In the genomic region with DNA sequence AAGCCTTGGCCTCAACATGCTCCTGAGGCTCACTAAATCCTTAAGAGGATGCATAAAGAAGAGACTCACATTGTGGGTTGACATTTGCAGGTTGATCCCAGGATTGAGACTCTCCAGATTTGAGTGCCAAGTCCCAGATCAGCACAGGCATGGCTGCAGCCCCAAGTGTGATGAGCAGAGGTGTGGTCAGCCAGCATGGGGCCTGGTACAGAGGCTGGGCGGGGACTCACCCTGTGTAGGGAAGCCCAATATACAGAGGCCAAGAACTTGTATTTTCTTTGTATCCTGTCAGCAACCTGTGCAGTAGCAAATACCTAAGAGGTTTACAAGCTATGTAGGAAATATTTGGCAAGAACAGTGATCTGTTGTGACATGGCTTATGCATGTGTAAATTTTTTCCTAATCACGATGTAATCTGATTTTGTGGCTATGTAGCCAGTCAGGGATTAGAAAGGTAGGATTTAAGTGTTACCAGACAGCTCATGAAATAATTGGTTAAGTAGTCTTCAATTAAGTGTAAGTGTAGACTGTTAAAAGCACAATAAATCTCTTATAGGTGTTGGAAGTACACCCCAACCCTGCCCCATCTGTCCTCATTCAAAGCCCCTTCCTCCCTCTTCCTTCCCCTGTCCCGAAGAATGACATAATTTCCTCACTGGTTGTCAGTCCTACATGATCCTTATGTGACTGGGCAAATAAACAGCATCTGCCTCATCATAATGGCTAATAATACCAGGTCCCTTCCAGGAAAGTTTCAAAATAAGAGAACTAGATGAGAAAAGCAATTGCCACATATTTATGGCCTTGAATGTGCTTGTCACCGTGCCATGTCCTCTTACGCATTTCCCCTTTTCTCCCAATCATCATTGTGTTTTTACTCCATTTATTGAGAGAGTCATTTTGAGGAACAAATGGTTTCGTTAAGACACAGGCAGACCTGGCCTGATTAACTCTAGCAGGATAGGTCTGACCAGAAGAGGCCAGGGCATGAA, we compare ENCODE assay signal across 15 cellular contexts.
DNase-seq lines count a peak whose midpoint lies in the region; ATAC-seq, FAIRE-seq and TF ChIP-seq lines count a peak whose summit lies in the region.
"Had no signal": no experiment of that assay in that cellular context is flagged by ENCODE, and none has a peak within 500 bp of the region (broad histone marks: within the 10 kb centered on the region; RNA-seq: fewer than 3 reads in every experiment).

No MANE protein-coding gene starts in this region.

- H3K36me3 ChIP-seq in psoas muscle (ENCODE audit: insufficient read depth in 1 of 2, low read depth in 1 of 2): peaks cover 0 to 2% of the 10 kb centered on the region in 2 donors

- no peaks in the 10 kb centered on the region for H3K27me3 Mint-ChIP-seq in activated CD4-positive, alpha-beta T cell treated with anti-CD3 and anti-CD28 coated beads for 36 hours

- TF ChIP-seq POLR2A in GM12891 (IDR thresholded peaks at IDR 0.05; ENCODE audit: low read depth, low read length): no peak

- H3K4me1 Mint-ChIP-seq in activated CD4-positive, alpha-beta T cell treated with anti-CD3 and anti-CD28 coated beads for 36 hours: no peaks in the 10 kb centered on the region
- H3K4me1 Mint-ChIP-seq: neural crest cell had no signal

- no peak overlapping the region for H3K27ac Mint-ChIP-seq in activated CD4-positive, alpha-beta T cell treated with anti-CD3 and anti-CD28 coated beads for 36 hours
- H3K27ac Mint-ChIP-seq: T-helper 1 cell treated with Interleukin-12 subunit alpha and Interleukin-12 subunit beta and Interleukin-4 antibody, amounts not matched to agents 30 μg/mL and 1 μg/mL, for 36 hours had no signal

- DNase-seq in HL-60 (ENCODE audit: low read depth in 1 of 2, low spot score in 1 of 2) (peak; percentile 58 to 85), SIG-M5 (lab: John Stamatoyannopoulos, UW) (peak; percentile 93), globus pallidus (ENCODE audit: low spot score) (peak; percentile 14), psoas muscle (peak in 1 of 2 donors; percentile 20), GM12891 (ENCODE audit: insufficient read length, low spot score) (no peak), HTR-8/SVneo (ENCODE audit: insufficient read length, low spot score) (no peak)
- no peak for DNase-seq in activated CD4-positive, alpha-beta T cell treated with anti-CD3 and anti-CD28 coated beads for 36 hours
- DNase-seq: activated naive CD4-positive, alpha-beta T cell; IMR-90; islet precursor cell; NCI-H2029 had no signal

- CTCF ChIA-PET in activated CD4-positive, alpha-beta T cell treated with anti-CD3 and anti-CD28 coated beads for 36 hours (lab: Charles Lee): no interaction called here

- H3K4me3 ChIP-seq in HL-60 (replicated peaks; ENCODE audit: insufficient read depth, low read length) (no peak overlapping the region), psoas muscle (no peak overlapping the region)

- peak overlapping the region; percentile 40 for H3K27ac ChIP-seq in HL-60 (replicated peaks)
- H3K27ac ChIP-seq in psoas muscle: peak overlapping the region; percentile 46

- POLR2A ChIA-PET in activated CD4-positive, alpha-beta T cell treated with anti-CD3 and anti-CD28 coated beads for 36 hours (lab: Charles Lee): no interaction called here

- intact Hi-C loops in psoas muscle (cut with DNase I): no loop called here
- intact Hi-C loops in activated CD4-positive, alpha-beta T cell treated with anti-CD3 and anti-CD28 coated beads for 36 hours (cut with DNase I, micrococcal nuclease): no loop called here

- FAIRE-seq in GM12891 (lab: Jason Lieb, UNC) (no peak), HTR-8/SVneo (lab: Jason Lieb, UNC) (no peak)

- TF ChIP-seq CTCF in HL-60 (IDR thresholded peaks at IDR 0.05; ENCODE audit: insufficient read depth, low read length): no peak
- no peak for TF ChIP-seq CTCF in psoas muscle (IDR thresholded peaks at IDR 0.05)

- 57 to 63% (median 57%) methylated on average over 6 of the region's 6 CpGs for WGBS in psoas muscle, 3 donors

- no peaks in the 10 kb centered on the region for H3K27me3 ChIP-seq in HL-60 (ENCODE audit: insufficient read depth, poor library complexity, severe bottlenecking)
- peaks cover 0 to 1% (median 0%) of the 10 kb centered on the region in 3 donors for H3K27me3 ChIP-seq in psoas muscle (ENCODE audit: insufficient read depth in 3 of 3, low read length in 2 of 3)

- H3K36me3 Mint-ChIP-seq in activated CD4-positive, alpha-beta T cell treated with anti-CD3 and anti-CD28 coated beads for 36 hours (ENCODE audit: low read depth): no peaks in the 10 kb centered on the region

- no peak overlapping the region for H3K4me3 Mint-ChIP-seq in activated CD4-positive, alpha-beta T cell treated with anti-CD3 and anti-CD28 coated beads for 36 hours
- H3K4me3 Mint-ChIP-seq: neural crest cell; T-helper 1 cell treated with Interleukin-12 subunit alpha and Interleukin-12 subunit beta and Interleukin-4 antibody, amounts not matched to agents 30 μg/mL and 1 μg/mL, for 36 hours had no signal

- peaks cover 5% of the 10 kb centered on the region for H3K9me3 Mint-ChIP-seq in activated CD4-positive, alpha-beta T cell treated with anti-CD3 and anti-CD28 coated beads for 36 hours (ENCODE audit: low read depth)
- H3K9me3 Mint-ChIP-seq: T-helper 1 cell treated with Interleukin-12 subunit alpha and Interleukin-12 subunit beta and Interleukin-4 antibody, amounts not matched to agents 30 μg/mL and 1 μg/mL, for 36 hours had no signal

- no peaks in the 10 kb centered on the region for H3K4me1 ChIP-seq in psoas muscle

- H3K9me3 ChIP-seq in psoas muscle: no peaks in the 10 kb centered on the region

- ATAC-seq in psoas muscle (peak; percentile 30 to 57 (median 52)), GM18517 (IDR thresholded peaks at IDR 0.05; ENCODE audit: unreplicated experiment) (no peak)
- ATAC-seq in activated CD4-positive, alpha-beta T cell treated with anti-CD3 and anti-CD28 coated beads for 36 hours: no peak
- ATAC-seq: esophagus mucosa had no signal

TF ChIP-seq in GM12891, 5 proteins besides CTCF, POLR2A, EP300 and RAD21:
- TF ChIP-seq POLR2AphosphoS5 (IDR thresholded peaks at IDR 0.05; ENCODE audit: low read depth, low read length): no peak
- TF ChIP-seq SPI1 (IDR thresholded peaks at IDR 0.05; ENCODE audit: low read depth, low read length): no peak
- TF ChIP-seq PAX5 (IDR thresholded peaks at IDR 0.05; ENCODE audit: insufficient read depth, low read length, severe bottlenecking): no peak
- TF ChIP-seq TAF1 (IDR thresholded peaks at IDR 0.05; ENCODE audit: low read depth, low read length): no peak
- no peak for TF ChIP-seq POU2F2 (IDR thresholded peaks at IDR 0.05; ENCODE audit: low read depth, low read length)

Comparison
In these comparisons a context has a peak if more than half of its experiments do, and no peak if none do; other contexts are left out.
1. DNase-seq: peak in HL-60 (2 of 2), SIG-M5 (single experiment) and globus pallidus (single experiment); none in GM12891 (single experiment), activated CD4-positive, alpha-beta T cell treated with anti-CD3 and anti-CD28 coated beads for 36 hours (single experiment) and HTR-8/SVneo (single experiment).
2. ATAC-seq: peak in psoas muscle (4 of 4); none in GM18517 (single experiment) and activated CD4-positive, alpha-beta T cell treated with anti-CD3 and anti-CD28 coated beads for 36 hours (single experiment).